In genomic region chr14:90409209-90409730, GRCh38 we compare ENCODE assay signal across 10 cellular contexts. TPM values are rescaled to one million over a fixed set of nuclear protein-coding genes. Genes with fewer than 3 reads are reported as not detected.
DNase-seq lines count a peak whose midpoint lies in the region; ATAC-seq, FAIRE-seq and TF ChIP-seq lines count a peak whose summit lies in the region.
"Had no signal": no experiment of that assay in that cellular context is flagged by ENCODE, and none has a peak within 500 bp of the region (broad histone marks: within the 10 kb centered on the region; RNA-seq: fewer than 3 reads in every experiment).

No MANE protein-coding gene starts in this region.

- peaks cover 0 to 2% (median under 1%) of the 10 kb centered on the region in 4 experiments; a peak in 2 of 7 replicates for H3K4me1 ChIP-seq in H1 (replicated peaks in 1 of 4; ENCODE audit: control insufficient read depth in 3 of 4, insufficient read depth in 4 of 4, low read length in 3 of 4)
- H3K4me1 ChIP-seq in mucosa of rectum (ENCODE audit: control insufficient read depth in 2 of 2, insufficient read depth in 2 of 2, low read length in 2 of 2), result peaks cover 4 to 6% of the 10 kb centered on the region in 2 donors

- no peak overlapping the region for H4K91ac ChIP-seq in H1 (replicated peaks; ENCODE audit: insufficient read length, low read length)

- H2AK5ac ChIP-seq in H1 (ENCODE audit: low read depth, low read length), result no peak overlapping the region

- H3K27ac ChIP-seq in H1 (ENCODE audit: low read depth, low read length) (no peak overlapping the region), mucosa of rectum (ENCODE audit: low read depth in 2 of 2, low read length in 2 of 2) (peak overlapping the region; percentile 17 to 64)
- H3K27ac ChIP-seq: VCaP had no signal

- no peak for ATAC-seq in HG02885 (IDR thresholded peaks at IDR 0.05; ENCODE audit: poor library complexity, unreplicated experiment)
- ATAC-seq: GM12878 had no signal

- no peak overlapping the region for H3K27ac Mint-ChIP-seq in activated CD4-positive, alpha-beta T cell treated with anti-CD3 and anti-CD28 coated beads, Interleukin-2, amount 10 ng/mL, durations not matched to agents 7 days and 5 days
- no peak overlapping the region for H3K27ac Mint-ChIP-seq in mesothelial cell of epicardium

- TF ChIP-seq RAD21 in Ishikawa (IDR thresholded peaks at IDR 0.05; ENCODE audit: low read depth) (no peak), H1 (IDR thresholded peaks at IDR 0.05 in 1 of 2, conservative IDR thresholded peaks at IDR 0.05 in 1 of 2; ENCODE audit: low read depth in 2 of 2, low read length in 2 of 2) (no peak)

- no peaks in the 10 kb centered on the region for H3K23me2 ChIP-seq in H1 (ENCODE audit: low read depth, low read length)

- TF ChIP-seq POLR2A in H1 (IDR thresholded peaks at IDR 0.05; ENCODE audit: control extremely low read depth in 1 of 2, low read depth in 2 of 2, low read length in 2 of 2), result no peak

- TF ChIP-seq CTCF in H1 (IDR thresholded peaks at IDR 0.05; ENCODE audit: control extremely low read depth in 1 of 3, insufficient read depth in 1 of 3, low read depth in 1 of 3, low read length in 3 of 3), result no peak
- no peak for TF ChIP-seq CTCF in mesothelial cell of epicardium (IDR thresholded peaks at IDR 0.05; ENCODE audit: unreplicated experiment)

- H3K4me3 ChIP-seq in H1 (ENCODE audit: extremely low read depth in 1 of 4, insufficient read depth in 2 of 4, low read depth in 3 of 4, low read length in 4 of 4) (no peak overlapping the region), mucosa of rectum (ENCODE audit: low read length in 2 of 2) (no peak overlapping the region), H7 (ENCODE audit: insufficient read depth, low read depth, low read length) (no peak overlapping the region)
- H3K4me3 ChIP-seq: GM12878 had no signal

- no peak overlapping the region for H4K8ac ChIP-seq in H1 (ENCODE audit: extremely low read depth, insufficient read depth, low read length)

- no peak overlapping the region for H3K56ac ChIP-seq in H1 (replicated peaks; ENCODE audit: insufficient read length, low read depth, low read length)

- H3K18ac ChIP-seq in H1 (ENCODE audit: extremely low read depth, low read length), result no peak overlapping the region

- no peak overlapping the region for H3K14ac ChIP-seq in H1 (ENCODE audit: insufficient read length)

- H3K79me2 ChIP-seq in H1 (ENCODE audit: control insufficient read depth in 1 of 2, insufficient read depth in 2 of 2, low read length in 2 of 2), result no peaks in the 10 kb centered on the region

- H2AFZ ChIP-seq in H1 (ENCODE audit: low read length), result no peak overlapping the region

- in situ Hi-C loops in ACHN (cut with HindIII; ENCODE audit: low pct_ligation_motif_present, low pct_unique_long_range_greater_than_20kb, low sequenced_read_pairs), result no loop called here

- no peak for FAIRE-seq in H1 (lab: Jason Lieb, UNC)
- FAIRE-seq: GM12878 had no signal

- peaks cover 23% of the 10 kb centered on the region for H3K4me1 Mint-ChIP-seq in activated CD4-positive, alpha-beta T cell treated with anti-CD3 and anti-CD28 coated beads, Interleukin-2, amount 10 ng/mL, durations not matched to agents 7 days and 5 days
- H3K4me1 Mint-ChIP-seq in mesothelial cell of epicardium, result peaks cover 11% of the 10 kb centered on the region

- H3K4me2 ChIP-seq in H1 (ENCODE audit: insufficient read depth in 1 of 2, low read depth in 2 of 2, low read length in 2 of 2), result no peak overlapping the region

- H2BK120ac ChIP-seq in H1 (replicated peaks; ENCODE audit: low read depth, low read length), result no peak overlapping the region

- H3K27me3 ChIP-seq in H1 (replicated peaks in 1 of 4; ENCODE audit: control insufficient read depth in 3 of 4, extremely low read depth in 1 of 4, insufficient read depth in 3 of 4, low read length in 3 of 4) (no peaks in the 10 kb centered on the region), mucosa of rectum (ENCODE audit: control insufficient read depth in 2 of 2, insufficient read depth in 2 of 2, low read length in 2 of 2) (no peaks in the 10 kb centered on the region), H7 (ENCODE audit: control insufficient read depth, insufficient read depth, low read length) (no peaks in the 10 kb centered on the region)

- H3K9ac ChIP-seq in H1 (replicated peaks in 1 of 4; ENCODE audit: extremely low read depth in 1 of 4, low read depth in 3 of 4, low read length in 3 of 4) (no peak overlapping the region), mucosa of rectum (ENCODE audit: low read depth in 1 of 2, low read length in 2 of 2) (no peak overlapping the region)

- H3K79me1 ChIP-seq in H1 (ENCODE audit: low read depth, low read length), result no peaks in the 10 kb centered on the region

- 95% methylated on average over 5 of the region's 5 CpGs; no CpG with 5 or more reads in 1 of the 2 experiments for WGBS in H1 (ENCODE audit: extremely low coverage in 1 of 2, insufficient coverage in 1 of 2, insufficient read length in 1 of 2, insufficient replicate concordance in 2 of 2, low coverage in 1 of 2, low lambda C conversion rate in 2 of 2, missing lambda C conversion rate in 1 of 2), 2 experiments

- H3K9me3 Mint-ChIP-seq in activated CD4-positive, alpha-beta T cell treated with anti-CD3 and anti-CD28 coated beads, Interleukin-2, amount 10 ng/mL, durations not matched to agents 7 days and 5 days, result no peaks in the 10 kb centered on the region
- H3K9me3 Mint-ChIP-seq in mesothelial cell of epicardium, result no peaks in the 10 kb centered on the region

- peaks cover 32% of the 10 kb centered on the region for H3K36me3 Mint-ChIP-seq in activated CD4-positive, alpha-beta T cell treated with anti-CD3 and anti-CD28 coated beads, Interleukin-2, amount 10 ng/mL, durations not matched to agents 7 days and 5 days (ENCODE audit: low read depth)
- peaks cover 18% of the 10 kb centered on the region for H3K36me3 Mint-ChIP-seq in mesothelial cell of epicardium

- TF ChIP-seq EP300 in Ishikawa (IDR thresholded peaks at IDR 0.05; ENCODE audit: borderline replicate concordance) (0 out of 2 replicates have a peak, but pooled peaks have one; percentile 7), H1 (IDR thresholded peaks at IDR 0.05; ENCODE audit: borderline replicate concordance in 1 of 2, low read depth in 2 of 2, low read length in 2 of 2) (no peak)

- H4K5ac ChIP-seq in H1 (ENCODE audit: insufficient read length, low read depth, low read length), result no peak overlapping the region

- H2BK20ac ChIP-seq in H1 (ENCODE audit: low read length), result no peak overlapping the region

- 0 out of 2 replicates have a peak overlapping the region, but pooled peaks have one; percentile 92 for H2BK15ac ChIP-seq in H1 (ENCODE audit: low read length)

- H4K20me1 ChIP-seq in H1 (replicated peaks in 1 of 2; ENCODE audit: control insufficient read depth in 1 of 2, insufficient read depth in 2 of 2, low read length in 2 of 2), result no peaks in the 10 kb centered on the region

- CTCF ChIA-PET in H1 (lab: Charles Lee; ENCODE audit: partially characterized antibody), result interaction anchor here (0.7 to 2.0 kb wide), 13 partner anchors 9 to 288 kb away, joined by 3 to 12 read pairs (median 4); partner anchors contain the start of gene CALM1
- CTCF ChIA-PET in activated CD4-positive, alpha-beta T cell treated with anti-CD3 and anti-CD28 coated beads, Interleukin-2, amount 10 ng/mL, durations not matched to agents 7 days and 5 days (lab: Charles Lee), result interaction anchor here (1.4 to 3.3 kb wide), 2 partner anchors 10 to 12 kb away, joined by 4 to 17 read pairs; no protein-coding TSS in a partner anchor

- no peak overlapping the region for H3K4ac ChIP-seq in H1 (replicated peaks; ENCODE audit: insufficient read length, low read depth, low read length)

- H3K36me3 ChIP-seq in H1 (ENCODE audit: control insufficient read depth in 2 of 4, insufficient read depth in 4 of 4, low read length in 3 of 4) (peaks cover 10 to 17% (median 13%) of the 10 kb centered on the region in 4 experiments), mucosa of rectum (ENCODE audit: control insufficient read depth in 2 of 2, insufficient read depth in 2 of 2, low read length in 2 of 2) (peaks cover 23 to 25% of the 10 kb centered on the region in 2 donors), H7 (replicated peaks; ENCODE audit: control insufficient read depth, insufficient read depth, low read length) (peaks cover 9% of the 10 kb centered on the region)

- no peak overlapping the region for H3K23ac ChIP-seq in H1 (ENCODE audit: insufficient read length)

- DNase-seq in ACHN (peak; percentile 78), H1 (ENCODE audit: low read depth in 1 of 2, low spot score in 2 of 2) (no peak), H7 (no peak), mesothelial cell of epicardium (ENCODE audit: low spot score in 2 of 2, unreplicated experiment in 2 of 2) (no peak)
- no peak for DNase-seq in activated CD4-positive, alpha-beta T cell treated with anti-CD3 and anti-CD28 coated beads, Interleukin-2, amount 10 ng/mL, durations not matched to agents 7 days and 5 days

- H3K9me3 ChIP-seq in H1 (ENCODE audit: insufficient read depth in 2 of 2, low read depth in 1 of 2, low read length in 1 of 2) (no peaks in the 10 kb centered on the region), mucosa of rectum (ENCODE audit: control insufficient read depth in 2 of 2, low read length in 2 of 2) (no peaks in the 10 kb centered on the region)

- H3K4me3 Mint-ChIP-seq in activated CD4-positive, alpha-beta T cell treated with anti-CD3 and anti-CD28 coated beads, Interleukin-2, amount 10 ng/mL, durations not matched to agents 7 days and 5 days, result no peak overlapping the region
- H3K4me3 Mint-ChIP-seq in mesothelial cell of epicardium, result no peak overlapping the region

- H3K27me3 Mint-ChIP-seq in activated CD4-positive, alpha-beta T cell treated with anti-CD3 and anti-CD28 coated beads, Interleukin-2, amount 10 ng/mL, durations not matched to agents 7 days and 5 days, result no peaks in the 10 kb centered on the region
- no peaks in the 10 kb centered on the region for H3K27me3 Mint-ChIP-seq in mesothelial cell of epicardium (ENCODE audit: low read depth)

- no peak overlapping the region for H2BK5ac ChIP-seq in H1 (ENCODE audit: low read depth, low read length)

- POLR2A ChIA-PET in H1 (lab: Charles Lee; ENCODE audit: partially characterized antibody), result interaction anchor here (1.1 to 1.6 kb wide), 3 partner anchors 9 to 12 kb away, joined by 3 to 4 read pairs (median 3); no protein-coding TSS in a partner anchor
- POLR2A ChIA-PET in activated CD4-positive, alpha-beta T cell treated with anti-CD3 and anti-CD28 coated beads, Interleukin-2, amount 10 ng/mL, durations not matched to agents 7 days and 5 days (lab: Charles Lee), result interaction anchor here (0.5 kb wide), 1 partner anchor 86 kb away, joined by 4 read pairs; no protein-coding TSS in a partner anchor

- H2BK12ac ChIP-seq in H1 (ENCODE audit: low read depth, low read length), result no peak overlapping the region

RNA-seq across cellular contexts. Expression of gene CALM1, which starts 12.4 kb away (rescaled TPM):
- 398 and 422 TPM in 2 replicates for total RNA-seq in H1 (2021; fragmentation: NEBNext Ultra II Directional; extraction: Animal tissue kit (Norgen Biotek cat#: 25700))
- polyA plus RNA-seq in H1 (2011; rRNA removed), result 279 and 285 TPM in 2 replicates
- polyA plus RNA-seq in H1 (2011; cell fraction: cytosol; rRNA removed), result 386 TPM
- polyA plus RNA-seq in H1 (2011; cell fraction: nucleus; rRNA removed), result 172 TPM
- polyA plus RNA-seq in H1 (2012, experiment 1 of 2), result 280 to 423 TPM (median 293 TPM) in 4 replicates
- 59.7 TPM for polyA plus RNA-seq in H1 (2012, experiment 2 of 2)
- polyA plus RNA-seq in H1 (2013, experiment 1 of 2), result 408 TPM
- polyA plus RNA-seq in H1 (2013, experiment 2 of 2), result 425 TPM
- 201 and 209 TPM in 2 replicates for polyA minus RNA-seq in H1 (2011; rRNA and poly(A)+ RNA removed)
- polyA minus RNA-seq in H1 (2011; cell fraction: cytosol; rRNA and poly(A)+ RNA removed), result 260 TPM
- polyA minus RNA-seq in H1 (2011; cell fraction: nucleus; rRNA and poly(A)+ RNA removed), result 276 TPM
- 410 and 535 TPM in 2 replicates for total RNA-seq in H7 (2014; rRNA removed; shearing (Covaris generic))
- 100 to 1,000 TPM; 859 to 914 TPM for total RNA-seq in activated CD4-positive, alpha-beta T cell treated with anti-CD3 and anti-CD28 coated beads, Interleukin-2, amount 10 ng/mL, durations not matched to agents 7 days and 5 days
- total RNA-seq in mesothelial cell of epicardium, result 130 to 134 TPM (median 132 TPM) in 3 replicates
